ENCODE assay signal across 1 cellular context in genomic region chr10:114525368-114525949, GRCh38.
A peak's percentile ranks its signal among the peaks of the same experiment; 100 is the strongest.
TF ChIP-seq lines count a peak whose summit lies in the region.

No MANE protein-coding gene starts in this region.

TF ChIP-seq in HEK293, 187 proteins besides CTCF, POLR2A, EP300 and RAD21 (continued from another document and continues in another):
- no peak for TF ChIP-seq ZSCAN18 (tag by site-specific recombination; IDR thresholded peaks at IDR 0.05)
- peak; percentile 69 for TF ChIP-seq SCRT1 (tag by site-specific recombination; IDR thresholded peaks at IDR 0.05; ENCODE audit: borderline replicate concordance)
- TF ChIP-seq ZNF24 (tag by site-specific recombination; IDR thresholded peaks at IDR 0.05): peak; percentile 94
- peak; percentile 96 for TF ChIP-seq WT1 (tag by site-specific recombination; IDR thresholded peaks at IDR 0.05)
- peak; percentile 77 for TF ChIP-seq ZNF394 (tag by site-specific recombination; IDR thresholded peaks at IDR 0.05; ENCODE audit: borderline replicate concordance)
- TF ChIP-seq PRDM4 (tag by site-specific recombination; IDR thresholded peaks at IDR 0.05): peak; percentile 65; the same call in 1 of the 2 replicates
- TF ChIP-seq GFI1B (tag by site-specific recombination; IDR thresholded peaks at IDR 0.05): peak; percentile 92
- TF ChIP-seq REST (tag by site-specific recombination; IDR thresholded peaks at IDR 0.05): no peak
- TF ChIP-seq HIC1 (tag by site-specific recombination; IDR thresholded peaks at IDR 0.05): 0 out of 2 replicates have a peak, but pooled peaks have one; percentile 20
- TF ChIP-seq ZNF518A (tag by site-specific recombination; conservative IDR thresholded peaks at IDR 0.05; ENCODE audit: low read depth): no peak; the same call in 1 of the 2 replicates
- no peak for TF ChIP-seq ZNF785 (tag by site-specific recombination; IDR thresholded peaks at IDR 0.05)
- TF ChIP-seq ZNF544 (tag by site-specific recombination; IDR thresholded peaks at IDR 0.05): no peak
- peak; percentile 64; the same call in 1 of the 2 replicates for TF ChIP-seq ZNF558 (tag by site-specific recombination; IDR thresholded peaks at IDR 0.05)
- 0 out of 2 replicates have a peak, but pooled peaks have one; percentile 36 for TF ChIP-seq BCL6B (tag by site-specific recombination; IDR thresholded peaks at IDR 0.05)
- TF ChIP-seq MEIS1 (CRISPR knock-in tag; IDR thresholded peaks at IDR 0.05; ENCODE audit: borderline replicate concordance): no peak
- 0 out of 2 replicates have a peak, but pooled peaks have one; percentile 7 for TF ChIP-seq ZNF626 (tag by site-specific recombination; IDR thresholded peaks at IDR 0.05)
- no peak for TF ChIP-seq REPIN1 (tag by site-specific recombination; IDR thresholded peaks at IDR 0.05; ENCODE audit: low read depth)
- no peak for TF ChIP-seq PBX3 (CRISPR knock-in tag; IDR thresholded peaks at IDR 0.05)
- 0 out of 2 replicates have a peak, but pooled peaks have one; percentile 34 for TF ChIP-seq ATF2 (tag by site-specific recombination; IDR thresholded peaks at IDR 0.05; ENCODE audit: low read depth)
- 0 out of 2 replicates have a peak, but pooled peaks have one; percentile 11 for TF ChIP-seq PRDM10 (tag by site-specific recombination; IDR thresholded peaks at IDR 0.05)
- peak; percentile 73 for TF ChIP-seq ZBTB44 (tag by site-specific recombination; IDR thresholded peaks at IDR 0.05)
